7 cellular contexts compared by ENCODE assay signal in the genomic region with DNA sequence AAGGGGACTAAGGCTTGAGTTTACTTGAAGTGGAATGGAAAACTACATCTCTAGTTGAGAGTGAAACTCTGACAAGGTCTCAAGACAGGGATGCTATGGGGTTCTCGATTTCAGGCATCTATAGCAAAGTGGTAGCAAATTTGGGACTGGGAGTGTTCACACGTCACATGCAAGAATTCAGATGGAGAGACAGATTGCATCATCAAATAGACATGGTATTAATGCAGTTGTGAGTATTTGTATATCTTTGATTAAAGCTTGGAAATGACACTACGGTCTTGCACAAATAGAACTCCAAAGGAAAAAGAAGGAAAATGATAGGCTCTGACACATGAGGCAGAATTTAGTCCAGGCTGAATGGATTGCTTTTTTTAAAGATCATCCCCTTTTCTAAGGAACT.
"Had no signal": no experiment of that assay in that cellular context is flagged by ENCODE, and none has a peak within 500 bp of the region (broad histone marks: within the 10 kb centered on the region; RNA-seq: fewer than 3 reads in every experiment).

No MANE protein-coding gene starts in this region.

- H3K4me1 ChIP-seq: HAP-1 had no signal

- FAIRE-seq: HTR-8/SVneo had no signal

- H3K36me3 ChIP-seq: HAP-1 had no signal

- ATAC-seq: HCT116 had no signal

- H3K4me3 ChIP-seq: HAP-1 had no signal

- DNase-seq: GOT3, H7, HFFc6, KBM-7 had no signal

- H3K9me3 ChIP-seq: HAP-1 had no signal
